Comparison of ENCODE assay signal across 20 cellular contexts in genomic region chr17:68391561-68392268, GRCh38.
DNase-seq lines count a peak whose midpoint lies in the region; ATAC-seq and TF ChIP-seq lines count a peak whose summit lies in the region.
"Had no signal": no experiment of that assay in that cellular context is flagged by ENCODE, and none has a peak within 500 bp of the region (broad histone marks: within the 10 kb centered on the region; RNA-seq: fewer than 3 reads in every experiment).

No MANE protein-coding gene starts in this region.

- H3K9me3 ChIP-seq in right atrium auricular region (peaks cover 0 to 3% of the 10 kb centered on the region in 2 donors), WERI-Rb-1 (ENCODE audit: severe bottlenecking) (peaks cover 5% of the 10 kb centered on the region)
- H3K9me3 ChIP-seq: MG63, prostate gland had no signal

- H3K36me3 ChIP-seq in right atrium auricular region (no peaks in the 10 kb centered on the region), WERI-Rb-1 (no peaks in the 10 kb centered on the region)
- H3K36me3 ChIP-seq: MG63, prostate gland had no signal

- H3K27me3 ChIP-seq in right atrium auricular region (no peaks in the 10 kb centered on the region), WERI-Rb-1 (ENCODE audit: insufficient read depth, low read depth, severe bottlenecking) (no peaks in the 10 kb centered on the region)
- H3K27me3 ChIP-seq: foreskin keratinocyte, MG63, spleen had no signal

- peak; percentile 75 for DNase-seq in right atrium auricular region (ENCODE audit: low spot score)
- DNase-seq in left ventricle myocardium superior, result no peak
- DNase-seq in fibroblast of gingiva (ENCODE audit: low read depth), result peak; percentile 86
- DNase-seq in mesenteric fat pad (ENCODE audit: low spot score), result peak; percentile 57
- peak; percentile 44 for DNase-seq in ureter (ENCODE audit: low spot score)
- no peak for DNase-seq in HK-2 (ENCODE audit: unreplicated experiment)
- DNase-seq in NCI-H82 treated with DMSO at 0.1 percent for 48 hours (lab: John Stamatoyannopoulos, UW; ENCODE audit: unreplicated experiment), result no peak
- no peak for DNase-seq in WERI-Rb-1
- DNase-seq: activated CD8-positive, alpha-beta T cell treated with anti-CD3 and anti-CD28 coated beads, Interleukin-2, amount 10 ng/mL, durations not matched to agents 7 days and 5 days; CD4-positive, CD25-positive, alpha-beta regulatory T cell; DMS 273 treated with DMSO at 0.1 percent for 48 hours; foreskin keratinocyte; midbrain; NCI-H1436; NCI-H524 treated with DMSO at 0.1 percent for 48 hours; nephron progenitor cell; spleen had no signal

- H3K4me1 ChIP-seq in right atrium auricular region, result peaks cover 0 to 9% of the 10 kb centered on the region in 2 donors
- H3K4me1 ChIP-seq: foreskin keratinocyte, prostate gland had no signal

- H3K27ac ChIP-seq in right atrium auricular region (peak overlapping the region; percentile 11 to 74), WERI-Rb-1 (no peak overlapping the region)
- H3K27ac ChIP-seq: foreskin keratinocyte, spleen had no signal

- no peak for TF ChIP-seq CTCF in right atrium auricular region (IDR thresholded peaks at IDR 0.05)
- no peak for TF ChIP-seq CTCF in WERI-Rb-1 (IDR thresholded peaks at IDR 0.05; ENCODE audit: low read depth, low read length)

- H3K4me3 ChIP-seq in right atrium auricular region (no peak overlapping the region), WERI-Rb-1 (ENCODE audit: low read depth, low read length) (no peak overlapping the region)
- H3K4me3 ChIP-seq: MG63, prostate gland, spleen had no signal

- no peak for ATAC-seq in left ventricle myocardium superior
- ATAC-seq: activated CD4-positive, CD25-positive, alpha-beta regulatory T cell treated with anti-CD3 and anti-CD28 coated beads, Interleukin-2, amount 50 U/mL, for 24 hours; activated CD8-positive, alpha-beta T cell treated with anti-CD3 and anti-CD28 coated beads, Interleukin-2, amount 10 ng/mL, durations not matched to agents 7 days and 5 days; foreskin keratinocyte had no signal

- intact Hi-C loops in left ventricle myocardium superior (cut with micrococcal nuclease), result no loop called here

Comparison
In these comparisons a context has a peak if more than half of its experiments do, and no peak if none do; other contexts are left out.
1. DNase-seq: peak in right atrium auricular region (single experiment), fibroblast of gingiva (single experiment), mesenteric fat pad (single experiment) and ureter (single experiment); none in left ventricle myocardium superior (single experiment), HK-2 (single experiment), NCI-H82 treated with DMSO at 0.1 percent for 48 hours (single experiment) and WERI-Rb-1 (single experiment).